5 cellular contexts compared by ENCODE assay signal in the genomic region with DNA sequence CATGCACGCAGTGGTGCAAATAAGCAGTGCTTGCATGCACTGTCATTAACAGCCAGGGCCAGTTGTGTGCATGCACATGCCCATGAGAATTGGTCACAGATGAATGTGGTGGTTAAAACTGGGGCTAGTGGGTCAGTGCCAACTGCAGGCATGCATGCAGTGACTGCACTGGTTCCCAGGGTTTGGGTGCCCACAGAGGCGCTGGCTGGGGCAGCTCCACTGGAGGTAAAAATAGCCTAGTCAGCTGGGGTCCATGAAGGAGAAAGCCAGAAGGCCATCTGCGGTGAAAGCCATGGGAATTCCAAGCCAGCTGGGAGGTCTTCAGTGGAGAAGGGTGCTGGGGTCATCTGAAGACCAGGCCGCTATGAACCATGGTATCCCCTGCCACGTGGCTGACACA.
"Had no signal": no experiment of that assay in that cellular context is flagged by ENCODE, and none has a peak within 500 bp of the region (broad histone marks: within the 10 kb centered on the region; RNA-seq: fewer than 3 reads in every experiment).

No MANE protein-coding gene starts in this region.

- ATAC-seq: GM23338, K562 had no signal

- H2AFZ ChIP-seq: GM23338 had no signal

- H3K4me2 ChIP-seq: GM23338 had no signal

- H3K4me3 ChIP-seq: GM23338, K562 had no signal

- DNase-seq: H9, HCEC 1CT, IMR-90 had no signal
